ENCODE assay signal across 1 cellular context in the genomic region with DNA sequence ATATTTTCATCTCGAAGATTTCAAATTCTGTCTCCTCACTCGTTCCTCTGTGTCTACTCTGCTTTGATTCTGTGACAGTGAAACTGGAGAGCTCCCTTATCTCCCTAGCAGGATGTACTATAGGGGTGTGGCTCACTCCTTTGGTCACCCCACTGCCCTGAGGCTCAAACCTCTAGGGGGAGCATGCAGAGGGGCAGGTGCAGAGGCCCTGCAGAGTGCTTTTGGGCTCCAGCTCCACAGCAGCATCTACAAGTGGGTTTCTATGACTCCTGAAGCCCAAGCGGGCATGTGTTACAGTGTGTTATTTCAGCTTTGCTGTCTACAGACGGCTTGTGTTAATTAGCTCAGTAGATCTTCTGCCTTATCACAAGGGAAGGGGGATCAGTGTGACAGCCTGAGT.
TF ChIP-seq lines count a peak whose summit lies in the region.

No MANE protein-coding gene starts in this region.

TF ChIP-seq in IMR-90, 13 proteins besides CTCF, POLR2A, EP300 and RAD21 (continued from another document):
- TF ChIP-seq, protein P1, sequence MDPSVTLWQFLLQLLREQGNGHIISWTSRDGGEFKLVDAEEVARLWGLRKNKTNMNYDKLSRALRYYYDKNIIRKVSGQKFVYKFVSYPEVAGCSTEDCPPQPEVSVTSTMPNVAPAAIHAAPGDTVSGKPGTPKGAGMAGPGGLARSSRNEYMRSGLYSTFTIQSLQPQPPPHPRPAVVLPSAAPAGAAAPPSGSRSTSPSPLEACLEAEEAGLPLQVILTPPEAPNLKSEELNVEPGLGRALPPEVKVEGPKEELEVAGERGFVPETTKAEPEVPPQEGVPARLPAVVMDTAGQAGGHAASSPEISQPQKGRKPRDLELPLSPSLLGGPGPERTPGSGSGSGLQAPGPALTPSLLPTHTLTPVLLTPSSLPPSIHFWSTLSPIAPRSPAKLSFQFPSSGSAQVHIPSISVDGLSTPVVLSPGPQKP (IDR thresholded peaks at IDR 0.05; ENCODE audit: borderline replicate concordance, low read depth, low read length) = no peak
- TF ChIP-seq NFE2L2 (IDR thresholded peaks at IDR 0.05; ENCODE audit: low read depth, low read length) (no peak), BHLHE40 (IDR thresholded peaks at IDR 0.05; ENCODE audit: low read depth, low read length) (no peak), MAFK (IDR thresholded peaks at IDR 0.05; ENCODE audit: low read depth, low read length) (no peak), MXI1 (IDR thresholded peaks at IDR 0.05; ENCODE audit: borderline replicate concordance, low read depth, low read length) (no peak), SMC3 (IDR thresholded peaks at IDR 0.05; ENCODE audit: low read depth, low read length) (no peak)
